In the genomic region with DNA sequence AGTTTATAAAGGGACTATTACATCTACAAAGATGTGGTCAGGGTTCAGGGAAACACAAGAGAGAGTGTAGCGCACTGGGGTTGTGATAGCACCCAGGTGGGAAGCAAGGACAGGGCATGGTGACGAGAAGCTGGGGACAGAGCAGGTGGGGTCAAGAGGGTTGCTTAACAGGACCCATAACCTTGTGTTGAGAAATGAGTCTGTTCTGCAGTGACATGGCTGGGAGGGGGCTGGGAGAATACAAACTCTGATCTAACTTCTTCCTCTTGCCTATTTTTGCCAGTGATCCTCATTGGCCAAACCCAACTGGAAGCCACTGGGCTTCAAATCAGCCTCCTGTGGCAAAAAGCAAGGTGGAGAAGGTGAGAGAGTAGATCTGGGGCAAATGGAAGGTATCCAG, we compare ENCODE assay signal across 18 cellular contexts.
"Had no signal": no experiment of that assay in that cellular context is flagged by ENCODE, and none has a peak within 500 bp of the region (broad histone marks: within the 10 kb centered on the region; RNA-seq: fewer than 3 reads in every experiment).

No MANE protein-coding gene starts in this region.

- H3K36me3 ChIP-seq: ascending aorta, breast epithelium, heart left ventricle, tibial nerve, uterus had no signal

- H3K27ac ChIP-seq: ascending aorta, breast epithelium, epithelial cell of prostate, uterus had no signal

- H3K9me3 ChIP-seq: ascending aorta, breast epithelium, mucosa of descending colon, tibial nerve, uterus had no signal

- H3K27me3 ChIP-seq: ascending aorta, heart left ventricle, tibial nerve, uterus had no signal

- H3K4me1 ChIP-seq: breast epithelium had no signal

- DNase-seq: activated CD4-positive, CD25-positive, alpha-beta regulatory T cell treated with anti-CD3 and anti-CD28 coated beads, Interleukin-2, amount 50 U/mL, for 72 hours; activated naive CD4-positive, alpha-beta T cell treated with Interleukin-2 at 50 U/mL for 16 hours; heart left ventricle; left colon; mucosa of descending colon; naive thymus-derived CD8-positive, alpha-beta T cell; occipital lobe; right cardiac atrium; small intestine; stimulated activated CD4-positive, alpha-beta T cell treated with anti-CD3 and anti-CD28 coated beads, Interleukin-4, amount 100 ng/mL, for 24 hours; stimulated activated naive CD4-positive, alpha-beta T cell; T1000; uterus had no signal

- H3K4me3 ChIP-seq: ascending aorta, breast epithelium, heart left ventricle, mucosa of descending colon, tibial nerve, uterus had no signal

- ATAC-seq: activated T-helper 17 cell treated with anti-CD3 and anti-CD28 coated beads, Interleukin-2, amount 50 U/mL, for 72 hours; left colon; mucosa of descending colon; naive thymus-derived CD8-positive, alpha-beta T cell had no signal
